In the genomic region with DNA sequence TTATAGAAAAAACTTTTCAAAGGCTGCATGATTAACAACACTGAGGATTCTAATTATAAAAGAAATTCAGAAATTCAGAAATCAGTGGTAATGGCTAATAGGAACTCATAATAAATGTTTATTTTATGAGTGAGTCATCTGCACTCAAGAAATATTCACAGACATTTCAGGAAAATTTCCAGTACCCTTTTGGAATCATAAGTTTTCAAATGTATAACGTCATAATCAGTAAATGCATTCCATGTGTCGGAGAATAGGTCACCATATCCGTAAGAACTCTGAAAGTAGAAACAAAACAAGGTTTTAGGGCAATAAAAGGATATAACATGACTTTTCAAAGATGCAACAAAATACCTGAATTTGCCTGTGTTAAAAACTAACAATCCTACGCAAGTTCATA, we compare ENCODE assay signal across 19 cellular contexts. TPM values are rescaled to one million over a fixed set of nuclear protein-coding genes. Genes with fewer than 3 reads are reported as not detected.
"Had no signal": no experiment of that assay in that cellular context is flagged by ENCODE, and none has a peak within 500 bp of the region (broad histone marks: within the 10 kb centered on the region; RNA-seq: fewer than 3 reads in every experiment).

No MANE protein-coding gene starts in this region.

- DNase-seq: activated CD4-positive, alpha-beta T cell treated with anti-CD3 and anti-CD28 coated beads for 36 hours; activated CD8-positive, alpha-beta T cell treated with anti-CD3 and anti-CD28 coated beads, Interleukin-2, amount 10 ng/mL, durations not matched to agents 7 days and 5 days; activated naive CD4-positive, alpha-beta T cell treated with Interleukin-2 at 50 U/mL for 16 hours; activated naive CD8-positive, alpha-beta T cell treated with anti-CD3 and anti-CD28 coated beads, Interleukin-2, amount 50 U/mL, for 24 hours; body of pancreas; dermis blood vessel endothelial cell; left colon; mucosa of descending colon; naive thymus-derived CD8-positive, alpha-beta T cell; stimulated activated CD4-positive, alpha-beta T cell treated with anti-CD3 and anti-CD28 coated beads, Interleukin-4, amount 100 ng/mL, for 4 hours; stimulated activated naive CD8-positive, alpha-beta T cell treated with anti-CD3 and anti-CD28 coated beads, Interleukin-15, amount 100 ng/mL, for 72 hours; T-helper 9 cell; testis; WERI-Rb-1 had no signal

- H3K27me3 Mint-ChIP-seq: activated CD4-positive, alpha-beta T cell treated with anti-CD3 and anti-CD28 coated beads for 36 hours; activated naive CD8-positive, alpha-beta T cell treated with anti-CD3 and anti-CD28 coated beads, Interleukin-2, amount 50 U/mL, for 24 hours; naive thymus-derived CD8-positive, alpha-beta T cell; stimulated activated naive CD8-positive, alpha-beta T cell treated with anti-CD3 and anti-CD28 coated beads, Interleukin-15, amount 100 ng/mL, for 72 hours had no signal

- H3K4me3 ChIP-seq: body of pancreas, mucosa of descending colon, right atrium auricular region, skin epidermis, testis had no signal

- H3K4me1 ChIP-seq: body of pancreas, right atrium auricular region, testis had no signal

- H3K9me3 ChIP-seq: body of pancreas, mucosa of descending colon, right atrium auricular region, testis had no signal

- H3K27ac Mint-ChIP-seq: activated CD4-positive, alpha-beta T cell treated with anti-CD3 and anti-CD28 coated beads for 36 hours; activated CD8-positive, alpha-beta T cell treated with anti-CD3 and anti-CD28 coated beads, Interleukin-2, amount 10 ng/mL, durations not matched to agents 7 days and 5 days; activated naive CD8-positive, alpha-beta T cell treated with anti-CD3 and anti-CD28 coated beads, Interleukin-2, amount 50 U/mL, for 24 hours; naive thymus-derived CD8-positive, alpha-beta T cell; stimulated activated naive CD8-positive, alpha-beta T cell treated with anti-CD3 and anti-CD28 coated beads, Interleukin-15, amount 100 ng/mL, for 72 hours had no signal

- H3K27ac ChIP-seq: body of pancreas, right atrium auricular region, skin epidermis, testis, WERI-Rb-1 had no signal

- H3K4me1 Mint-ChIP-seq: stimulated activated naive CD8-positive, alpha-beta T cell treated with anti-CD3 and anti-CD28 coated beads, Interleukin-15, amount 100 ng/mL, for 72 hours had no signal

- H3K27me3 ChIP-seq: body of pancreas, right atrium auricular region, testis had no signal

- H3K4me3 Mint-ChIP-seq: activated CD4-positive, alpha-beta T cell treated with anti-CD3 and anti-CD28 coated beads for 36 hours; activated CD8-positive, alpha-beta T cell treated with anti-CD3 and anti-CD28 coated beads, Interleukin-2, amount 10 ng/mL, durations not matched to agents 7 days and 5 days; activated naive CD8-positive, alpha-beta T cell treated with anti-CD3 and anti-CD28 coated beads, Interleukin-2, amount 50 U/mL, for 24 hours; naive thymus-derived CD8-positive, alpha-beta T cell; stimulated activated naive CD8-positive, alpha-beta T cell treated with anti-CD3 and anti-CD28 coated beads, Interleukin-15, amount 100 ng/mL, for 72 hours had no signal

- H3K9me3 Mint-ChIP-seq: activated naive CD8-positive, alpha-beta T cell treated with anti-CD3 and anti-CD28 coated beads, Interleukin-2, amount 50 U/mL, for 24 hours; naive thymus-derived CD8-positive, alpha-beta T cell had no signal

RNA-seq across cellular contexts. Expression of gene TAFA4, which starts 56.4 kb away (rescaled TPM):
- total RNA-seq: activated CD4-positive, alpha-beta T cell treated with anti-CD3 and anti-CD28 coated beads for 36 hours; activated CD8-positive, alpha-beta T cell treated with anti-CD3 and anti-CD28 coated beads, Interleukin-2, amount 10 ng/mL, durations not matched to agents 7 days and 5 days; dermis blood vessel endothelial cell; left colon; lung microvascular endothelial cell; naive thymus-derived CD8-positive, alpha-beta T cell; posterior vena cava; right atrium auricular region; ureter had no signal
- polyA plus RNA-seq: naive thymus-derived CD8-positive, alpha-beta T cell had no signal
